19 cellular contexts compared by ENCODE assay signal in genomic region chr7:99404977-99405320, GRCh38. TPM values are rescaled to one million over a fixed set of nuclear protein-coding genes. Genes with fewer than 3 reads are reported as not detected.
A peak's percentile ranks its signal among the peaks of the same experiment; 100 is the strongest.
DNase-seq lines count a peak whose midpoint lies in the region; ATAC-seq and TF ChIP-seq lines count a peak whose summit lies in the region.
"Had no signal": no experiment of that assay in that cellular context is flagged by ENCODE, and none has a peak within 500 bp of the region (broad histone marks: within the 10 kb centered on the region; RNA-seq: fewer than 3 reads in every experiment).

No MANE protein-coding gene starts in this region.

- peaks cover 29% of the 10 kb centered on the region for H3K4me1 ChIP-seq in CD8-positive, alpha-beta memory T cell (ENCODE audit: insufficient read depth, low read length)
- peaks cover 2% of the 10 kb centered on the region; the same call in 1 of the 2 replicates for H3K4me1 ChIP-seq in HEK293 (ENCODE audit: control insufficient read depth, insufficient read depth, low read length)

- H3K9me3 ChIP-seq in CD8-positive, alpha-beta memory T cell (ENCODE audit: low read length), result no peaks in the 10 kb centered on the region
- H3K9me3 ChIP-seq in HEK293 (ENCODE audit: control insufficient read depth, insufficient read depth, low read depth, low read length), result no peaks in the 10 kb centered on the region

- H3K9me3 Mint-ChIP-seq in CD8-positive, alpha-beta memory T cell, result no peaks in the 10 kb centered on the region
- no peaks in the 10 kb centered on the region for H3K9me3 Mint-ChIP-seq in chondrocyte (ENCODE audit: low read depth)
- no peaks in the 10 kb centered on the region for H3K9me3 Mint-ChIP-seq in natural killer cell treated with Interleukin-12 subunit alpha and Interleukin-12 subunit beta and Interleukin-15 and Interleukin-18, amount 100 ng/mL, for 72 hours
- H3K9me3 Mint-ChIP-seq: CD8-positive, alpha-beta T cell had no signal

- peaks cover 10 to 61% (median 11%) of the 10 kb centered on the region in 3 donors for H3K36me3 Mint-ChIP-seq in CD8-positive, alpha-beta memory T cell
- H3K36me3 Mint-ChIP-seq in chondrocyte (ENCODE audit: low read depth), result peaks cover 16% of the 10 kb centered on the region
- peaks cover 33% of the 10 kb centered on the region for H3K36me3 Mint-ChIP-seq in natural killer cell treated with Interleukin-12 subunit alpha and Interleukin-12 subunit beta and Interleukin-15 and Interleukin-18, amount 100 ng/mL, for 72 hours

- H3K27me3 ChIP-seq in CD8-positive, alpha-beta memory T cell (ENCODE audit: insufficient read depth, low read length, poor library complexity, severe bottlenecking), result no peaks in the 10 kb centered on the region

- DNase-seq in CD8-positive, alpha-beta memory T cell, result peak in 1 of 5 donors; percentile 32
- DNase-seq in chondrocyte (ENCODE audit: low spot score), result no peak
- no peak for DNase-seq in natural killer cell treated with Interleukin-12 subunit alpha and Interleukin-12 subunit beta and Interleukin-15 and Interleukin-18, amount 100 ng/mL, for 72 hours (ENCODE audit: low spot score)
- no peak for DNase-seq in AG08395 (ENCODE audit: low spot score)
- DNase-seq: CD8-positive, alpha-beta T cell; DMS79 treated with DMSO at 0.1 percent for 48 hours; Karpas-422; MM.1S; NCI-H1092 treated with DMSO at 0.1 percent for 48 hours; NCI-H1694 treated with DMSO at 0.1 percent for 48 hours; NCI-H345; NCI-H526 treated with DMSO at 0.1 percent for 48 hours; NK-92 treated with Interleukin-12 subunit alpha and Interleukin-12 subunit beta, amount 100 ng/mL, for 24 hours; OCI-M1; SIG-M5 had no signal

- peaks cover 44 to 52% (median 47%) of the 10 kb centered on the region in 3 donors for H3K4me1 Mint-ChIP-seq in CD8-positive, alpha-beta memory T cell
- H3K4me1 Mint-ChIP-seq in chondrocyte (ENCODE audit: low read depth), result peaks cover 30% of the 10 kb centered on the region
- H3K4me1 Mint-ChIP-seq in natural killer cell treated with Interleukin-12 subunit alpha and Interleukin-12 subunit beta and Interleukin-15 and Interleukin-18, amount 100 ng/mL, for 72 hours (ENCODE audit: low read depth in 2 of 2), result peaks cover 36 to 48% of the 10 kb centered on the region in 2 donors

- no peak overlapping the region for H3K4me3 ChIP-seq in CD8-positive, alpha-beta memory T cell (ENCODE audit: low read length)
- no peak overlapping the region for H3K4me3 ChIP-seq in HEK293 (ENCODE audit: low read depth, low read length)

- CTCF ChIA-PET in CD8-positive, alpha-beta memory T cell (lab: Charles Lee), result interaction anchor here (0.9 to 1.3 kb wide), 2 partner anchors 18 to 40 kb away, joined by 3 to 4 read pairs; no protein-coding TSS in a partner anchor
- CTCF ChIA-PET in HEK293 (lab: Yijun Ruan, JAX), result interaction anchor here (1.5 kb wide), 1 partner anchor 11 kb away, joined by 3 read pairs; no protein-coding TSS in a partner anchor

- peak in 1 of 2 donors; percentile 12 for ATAC-seq in natural killer cell treated with Interleukin-12 subunit alpha and Interleukin-12 subunit beta and Interleukin-15 and Interleukin-18, amount 100 ng/mL, for 72 hours
- no peak for ATAC-seq in GM21360 (IDR thresholded peaks at IDR 0.05; ENCODE audit: unreplicated experiment)
- ATAC-seq in HG03520 (IDR thresholded peaks at IDR 0.05; ENCODE audit: unreplicated experiment), result no peak
- ATAC-seq: CD8-positive, alpha-beta T cell had no signal

- peak overlapping the region in 6 of 8 donors; percentile 47 to 87 (median 64) for H3K27ac Mint-ChIP-seq in CD8-positive, alpha-beta memory T cell
- H3K27ac Mint-ChIP-seq in chondrocyte (ENCODE audit: unreplicated experiment), result peak overlapping the region; percentile 3
- H3K27ac Mint-ChIP-seq in natural killer cell treated with Interleukin-12 subunit alpha and Interleukin-12 subunit beta and Interleukin-15 and Interleukin-18, amount 100 ng/mL, for 72 hours, result peak overlapping the region in 1 of 2 donors; percentile 17

- no peaks in the 10 kb centered on the region for H3K27me3 Mint-ChIP-seq in CD8-positive, alpha-beta memory T cell
- H3K27me3 Mint-ChIP-seq in chondrocyte (ENCODE audit: low read depth), result no peaks in the 10 kb centered on the region
- no peaks in the 10 kb centered on the region for H3K27me3 Mint-ChIP-seq in natural killer cell treated with Interleukin-12 subunit alpha and Interleukin-12 subunit beta and Interleukin-15 and Interleukin-18, amount 100 ng/mL, for 72 hours
- H3K27me3 Mint-ChIP-seq: B cell had no signal

- peaks cover 32% of the 10 kb centered on the region for H3K36me3 ChIP-seq in CD8-positive, alpha-beta memory T cell (ENCODE audit: insufficient read depth, low read length)
- H3K36me3 ChIP-seq in HEK293 (ENCODE audit: control insufficient read depth in 2 of 2, insufficient read depth in 1 of 2, low read length in 2 of 2), result peaks cover 20 to 51% of the 10 kb centered on the region in 2 experiments; a peak in 2 of 3 replicates

- POLR2A ChIA-PET in CD8-positive, alpha-beta memory T cell (lab: Charles Lee), result interaction anchor here (5.4 kb wide), 1 partner anchor 11 kb away, joined by 45 read pairs; no protein-coding TSS in a partner anchor
- POLR2A ChIA-PET in HEK293 (lab: Yijun Ruan, JAX), result interaction anchor here (0.7 kb wide), 1 partner anchor 19 kb away, joined by 3 read pairs; no protein-coding TSS in a partner anchor

- H3K27ac ChIP-seq in CD8-positive, alpha-beta memory T cell (ENCODE audit: low read depth, low read length), result no peak overlapping the region
- no peak overlapping the region for H3K27ac ChIP-seq in HEK293 (ENCODE audit: extremely low read depth, low read depth, low read length)

- H3K4me3 Mint-ChIP-seq in CD8-positive, alpha-beta memory T cell, result peak overlapping the region in 2 of 7 donors; percentile 13 to 34
- H3K4me3 Mint-ChIP-seq in chondrocyte (ENCODE audit: unreplicated experiment), result no peak overlapping the region
- H3K4me3 Mint-ChIP-seq in natural killer cell treated with Interleukin-12 subunit alpha and Interleukin-12 subunit beta and Interleukin-15 and Interleukin-18, amount 100 ng/mL, for 72 hours, result peak overlapping the region; percentile 23
- H3K4me3 Mint-ChIP-seq: B cell; CD8-positive, alpha-beta T cell had no signal

- TF ChIP-seq CTCF in HEK293 (tag by site-specific recombination; IDR thresholded peaks at IDR 0.05) (no peak), chondrocyte (IDR thresholded peaks at IDR 0.05) (no peak)

TF ChIP-seq in HEK293, 187 proteins besides CTCF, POLR2A, EP300 and RAD21:
- TF ChIP-seq, protein P1, sequence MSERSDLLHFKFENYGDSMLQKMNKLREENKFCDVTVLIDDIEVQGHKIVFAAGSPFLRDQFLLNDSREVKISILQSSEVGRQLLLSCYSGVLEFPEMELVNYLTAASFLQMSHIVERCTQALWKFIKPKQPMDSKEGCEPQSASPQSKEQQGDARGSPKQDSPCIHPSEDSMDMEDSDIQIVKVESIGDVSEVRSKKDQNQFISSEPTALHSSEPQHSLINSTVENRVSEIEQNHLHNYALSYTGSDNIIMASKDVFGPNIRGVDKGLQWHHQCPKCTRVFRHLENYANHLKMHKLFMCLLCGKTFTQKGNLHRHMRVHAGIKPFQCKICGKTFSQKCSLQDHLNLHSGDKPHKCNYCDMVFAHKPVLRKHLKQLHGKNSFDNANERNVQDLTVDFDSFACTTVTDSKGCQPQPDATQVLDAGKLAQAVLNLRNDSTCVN (tag by site-specific recombination; optimal IDR thresholded peaks at IDR 0.05), result peak; percentile 1
- no peak for TF ChIP-seq ZNF24 (tag by site-specific recombination; IDR thresholded peaks at IDR 0.05)

RNA-seq across cellular contexts. Expression of gene PDAP1, which starts 3.4 kb away (rescaled TPM):
- total RNA-seq in CD8-positive, alpha-beta memory T cell, result 100 to 1,000 TPM; 198 to 210 TPM
- polyA plus RNA-seq in CD8-positive, alpha-beta memory T cell, result 32.8 TPM
- total RNA-seq in chondrocyte, result 91.2 to 101 TPM (median 92.2 TPM) in 3 replicates
- total RNA-seq in natural killer cell treated with Interleukin-12 subunit alpha and Interleukin-12 subunit beta and Interleukin-15 and Interleukin-18, amount 100 ng/mL, for 72 hours, result 100 to 1,000 TPM; 114 to 145 TPM

RNA-seq across cellular contexts. Expression of gene BUD31, which starts 3.8 kb away (rescaled TPM):
- total RNA-seq in CD8-positive, alpha-beta memory T cell, result 100 to 1,000 TPM; 185 to 188 TPM
- 176 TPM for polyA plus RNA-seq in CD8-positive, alpha-beta memory T cell
- total RNA-seq in chondrocyte, result 88.3 to 120 TPM (median 108 TPM) in 3 replicates
- 100 to 1,000 TPM; 145 to 147 TPM for total RNA-seq in natural killer cell treated with Interleukin-12 subunit alpha and Interleukin-12 subunit beta and Interleukin-15 and Interleukin-18, amount 100 ng/mL, for 72 hours

RNA-seq across cellular contexts. Expression of gene ARPC1B, which starts 30.4 kb away (rescaled TPM):
- 100 to 1,000 TPM; 238 to 258 TPM for total RNA-seq in CD8-positive, alpha-beta memory T cell
- polyA plus RNA-seq in CD8-positive, alpha-beta memory T cell, result 821 TPM
- total RNA-seq in chondrocyte, result 120 to 134 TPM (median 130 TPM) in 3 replicates
- total RNA-seq in natural killer cell treated with Interleukin-12 subunit alpha and Interleukin-12 subunit beta and Interleukin-15 and Interleukin-18, amount 100 ng/mL, for 72 hours, result 100 to 1,000 TPM; 286 to 366 TPM

RNA-seq across cellular contexts. Expression of gene PTCD1, which starts 33.6 kb away (rescaled TPM):
- 10 to 100 TPM in 1 of 2 experiments, 1 to 10 TPM in 1; 8.4 to 11.4 TPM for total RNA-seq in CD8-positive, alpha-beta memory T cell
- 4.5 TPM for polyA plus RNA-seq in CD8-positive, alpha-beta memory T cell
- total RNA-seq in chondrocyte, result 4.4 to 5.8 TPM (median 5.4 TPM) in 3 replicates
- total RNA-seq in natural killer cell treated with Interleukin-12 subunit alpha and Interleukin-12 subunit beta and Interleukin-15 and Interleukin-18, amount 100 ng/mL, for 72 hours, result 10 to 100 TPM in 1 of 2 donors, 1 to 10 TPM in 1; 5.9 to 15.3 TPM

RNA-seq across cellular contexts. Expression of gene CPSF4, which starts 33.8 kb away (rescaled TPM):
- total RNA-seq in CD8-positive, alpha-beta memory T cell, result 10 to 100 TPM; 58.7 to 66.6 TPM
- 22.7 TPM for polyA plus RNA-seq in CD8-positive, alpha-beta memory T cell
- 25.4 to 36.6 TPM (median 29.0 TPM) in 3 replicates for total RNA-seq in chondrocyte
- 10 to 100 TPM; 51.1 to 91.1 TPM for total RNA-seq in natural killer cell treated with Interleukin-12 subunit alpha and Interleukin-12 subunit beta and Interleukin-15 and Interleukin-18, amount 100 ng/mL, for 72 hours
